Comparison of ENCODE assay signal across 9 cellular contexts in the genomic region with DNA sequence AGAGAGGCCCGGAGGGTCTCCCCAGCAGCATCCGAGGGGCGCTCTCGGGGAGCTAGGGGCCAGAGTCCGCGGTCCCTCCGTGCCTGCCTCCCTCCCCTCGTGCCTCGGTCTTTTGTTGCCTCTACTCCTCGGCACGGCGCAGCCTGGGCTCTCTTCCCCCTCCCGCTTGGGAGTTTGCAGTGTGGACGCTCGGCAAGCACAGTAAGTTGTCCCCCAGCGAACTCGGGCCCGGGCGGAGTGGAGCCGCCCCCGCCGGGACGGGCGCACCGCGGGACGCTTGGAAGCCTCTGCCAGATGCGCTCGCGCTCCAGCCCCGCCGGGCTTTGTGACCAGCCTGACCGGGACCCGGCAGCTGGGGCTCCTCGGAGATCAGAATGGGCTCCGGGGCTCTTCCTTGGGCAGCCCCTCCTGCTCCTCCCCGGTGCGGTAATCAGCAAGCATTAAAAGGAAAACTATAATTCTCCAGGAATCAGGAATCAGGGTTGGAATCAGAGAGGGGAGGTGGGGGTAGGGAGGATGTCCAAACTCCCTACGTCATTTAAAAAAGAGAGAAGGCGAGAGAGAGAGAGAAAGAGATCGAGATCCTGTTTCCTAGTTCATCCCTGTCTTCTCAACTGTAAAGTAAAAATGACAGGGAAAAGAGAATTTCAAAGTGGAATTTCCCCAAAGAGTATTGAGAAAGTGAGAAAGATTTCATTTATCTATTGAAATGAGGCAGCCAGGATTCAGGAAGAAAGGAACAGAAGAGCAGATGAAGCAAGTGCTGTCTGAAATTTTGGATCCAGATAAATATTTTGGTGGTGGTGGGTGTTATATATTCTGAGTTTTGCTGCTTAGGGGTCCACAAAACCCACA. TPM values are rescaled to one million over a fixed set of nuclear protein-coding genes. Genes with fewer than 3 reads are reported as not detected.
DNase-seq lines count a peak whose midpoint lies in the region; ATAC-seq, FAIRE-seq and TF ChIP-seq lines count a peak whose summit lies in the region.
"Had no signal": no experiment of that assay in that cellular context is flagged by ENCODE, and none has a peak within 500 bp of the region (broad histone marks: within the 10 kb centered on the region; RNA-seq: fewer than 3 reads in every experiment).

No MANE protein-coding gene starts in this region.

- peaks cover 27% of the 10 kb centered on the region for H3K4me1 ChIP-seq in ectodermal cell (ENCODE audit: control insufficient read depth, insufficient read depth, low read length)
- H3K4me1 ChIP-seq in mucosa of descending colon (ENCODE audit: low read depth) = peaks cover 2% of the 10 kb centered on the region

- ATAC-seq in mucosa of descending colon = peak; percentile 26
- no peak for ATAC-seq in HG03175 (IDR thresholded peaks at IDR 0.05; ENCODE audit: unreplicated experiment)

- WGBS in ectodermal cell, 2 experiments = 0% methylated on average over 41 of the region's 41 CpGs

- H3K9me3 ChIP-seq in ectodermal cell (ENCODE audit: control insufficient read depth, low read length) (no peaks in the 10 kb centered on the region), mucosa of descending colon (no peaks in the 10 kb centered on the region)

- H3K27ac ChIP-seq in ectodermal cell (ENCODE audit: insufficient read depth, low read depth, low read length, poor library complexity, severe bottlenecking) = peak overlapping the region; percentile 93

- H3K27me3 ChIP-seq in ectodermal cell (ENCODE audit: control insufficient read depth, insufficient read depth, low read length, poor library complexity, severe bottlenecking) = peaks cover 30% of the 10 kb centered on the region

- intact Hi-C loops in mucosa of descending colon (cut with DNase I, micrococcal nuclease) = no loop called here

- FAIRE-seq in urothelium cell line (lab: Jason Lieb, UNC) = peak; percentile 93
- FAIRE-seq: endometrium had no signal

- H3K4me3 ChIP-seq in GM08714 (ENCODE audit: low read length) (peak overlapping the region; percentile 52; the same call in 1 of the 2 replicates), ectodermal cell (ENCODE audit: insufficient read depth, low read depth, low read length) (peak overlapping the region; percentile 80), mucosa of descending colon (no peak overlapping the region)

- DNase-seq in HK-2 (ENCODE audit: unreplicated experiment) (peak; percentile 9), mucosa of descending colon (peak; percentile 5 to 46 (median 30)), urothelium cell line (ENCODE audit: low spot score) (peak; percentile 83), NCI-H446 (lab: John Stamatoyannopoulos, UW) (no peak), COLO829 (ENCODE audit: low spot score) (no peak)

- H3K36me3 ChIP-seq in ectodermal cell (ENCODE audit: control insufficient read depth, insufficient read depth, low read length) = peaks cover 3% of the 10 kb centered on the region
- no peaks in the 10 kb centered on the region for H3K36me3 ChIP-seq in mucosa of descending colon (ENCODE audit: low read depth)

- TF ChIP-seq CTCF in mucosa of descending colon (IDR thresholded peaks at IDR 0.05) = no peak

RNA-seq across cellular contexts. Expression of a gene that starts 0.8 kb away (rescaled TPM):
- polyA plus RNA-seq in ectodermal cell (2013, experiment 1 of 4) = 9.5 TPM
- 6.8 TPM for polyA plus RNA-seq in ectodermal cell (2013, experiment 2 of 4)
- 8.0 TPM for polyA plus RNA-seq in ectodermal cell (2013, experiment 3 of 4)
- polyA plus RNA-seq in ectodermal cell (2013, experiment 4 of 4) = 8.5 TPM
- 1 to 10 TPM in 1 of 3 donors, under 1 TPM in 2; 0.06 to 2.1 (median 0.14) TPM for total RNA-seq in mucosa of descending colon

Comparison
In these comparisons a context has a peak if more than half of its experiments do, and no peak if none do; other contexts are left out.
1. DNase-seq: peak in HK-2 (single experiment), mucosa of descending colon (3 of 3) and urothelium cell line (single experiment); none in NCI-H446 (0 of 2) and COLO829 (single experiment).